26 cellular contexts compared by ENCODE assay signal in genomic region chr6:157398151-157398550, GRCh38. TPM values are rescaled to one million over a fixed set of nuclear protein-coding genes. Genes with fewer than 3 reads are reported as not detected.
DNase-seq lines count a peak whose midpoint lies in the region; ATAC-seq, FAIRE-seq and TF ChIP-seq lines count a peak whose summit lies in the region.
"Had no signal": no experiment of that assay in that cellular context is flagged by ENCODE, and none has a peak within 500 bp of the region (broad histone marks: within the 10 kb centered on the region; RNA-seq: fewer than 3 reads in every experiment).

No MANE protein-coding gene starts in this region.

- intact Hi-C loops in HepG2 (cut with micrococcal nuclease; ENCODE audit: unreplicated experiment) = no loop called here
- intact Hi-C loops in right lobe of liver (cut with DNase I) = no loop called here
- intact Hi-C loops in testis (cut with DNase I; ENCODE audit: low total_unique reads) = no loop called here
- intact Hi-C loops in ovary (cut with DNase I) = no loop called here
- intact Hi-C loops in tibial artery (cut with DNase I; ENCODE audit: low total_unique reads) = no loop called here

- no peak for DNase-seq in HepG2 (ENCODE audit: low spot score)
- no peak for DNase-seq in right lobe of liver
- DNase-seq in WTC11 (ENCODE audit: low spot score) = no peak
- peak; percentile 25 for DNase-seq in iPS-NIHi7 (ENCODE audit: extremely low spot score)
- no peak for DNase-seq in testis
- DNase-seq in ovary = no peak
- DNase-seq in tibial artery = no peak
- DNase-seq: CD4-positive, CD25-positive, alpha-beta regulatory T cell; GDM1; HFFc6; NCI-H1092 treated with DMSO at 0.1 percent for 48 hours; NCI-H1436; NCI-H187; NCI-H2081 treated with DMSO at 0.1 percent for 48 hours; NCI-H2171; NCI-H226; NCI-H510A treated with DMSO at 0.1 percent for 48 hours; SJCRH30; T-cell had no signal

- in situ Hi-C loops in HepG2 (cut with HindIII; ENCODE audit: extremely low pct_ligation_motif_present, low pct_unique_long_range_greater_than_20kb) = no loop called here

- H3K4me3 ChIP-seq in HepG2 (replicated peaks in 1 of 3; ENCODE audit: insufficient read depth in 1 of 3, low read depth in 2 of 3, low read length in 3 of 3) (no peak overlapping the region), right lobe of liver (no peak overlapping the region), testis (no peak overlapping the region), ovary (no peak overlapping the region), tibial artery (no peak overlapping the region)
- H3K4me3 ChIP-seq: BLaER1, SJCRH30 had no signal

- H3K4me2 ChIP-seq in HepG2 (ENCODE audit: low read depth, low read length) = no peak overlapping the region
- H3K4me2 ChIP-seq: BLaER1 had no signal

- no peak for FAIRE-seq in HepG2 (lab: Jason Lieb, UNC)
- FAIRE-seq: A204.1, GM12891, H54 had no signal

- H3K9me3 ChIP-seq in HepG2 (ENCODE audit: low read length) (no peaks in the 10 kb centered on the region), right lobe of liver (no peaks in the 10 kb centered on the region), testis (no peaks in the 10 kb centered on the region), ovary (no peaks in the 10 kb centered on the region), tibial artery (no peaks in the 10 kb centered on the region)
- H3K9me3 ChIP-seq: BLaER1, SJCRH30 had no signal

- H2AFZ ChIP-seq in HepG2 (ENCODE audit: low read length) = no peak overlapping the region

- 0 out of 2 replicates have a peak, but pooled peaks cover 2% of the 10 kb centered on the region for H3K36me3 Mint-ChIP-seq in WTC11
- H3K36me3 Mint-ChIP-seq: CD4-positive, CD25-positive, alpha-beta regulatory T cell; T-cell had no signal

- H3K79me2 ChIP-seq in HepG2 (ENCODE audit: insufficient read depth, low read length) = no peaks in the 10 kb centered on the region

- no peaks in the 10 kb centered on the region for H3K36me3 ChIP-seq in HepG2 (replicated peaks in 1 of 2; ENCODE audit: control insufficient read depth in 1 of 2, insufficient read depth in 2 of 2, low read length in 2 of 2)
- no peaks in the 10 kb centered on the region for H3K36me3 ChIP-seq in right lobe of liver
- no peaks in the 10 kb centered on the region for H3K36me3 ChIP-seq in testis (ENCODE audit: low read depth, missing control alignments)
- H3K36me3 ChIP-seq in ovary = no peaks in the 10 kb centered on the region
- peaks cover 0 to 3% (median 0%) of the 10 kb centered on the region in 3 donors for H3K36me3 ChIP-seq in tibial artery
- H3K36me3 ChIP-seq: BLaER1, SJCRH30 had no signal

- no peak overlapping the region for H3K4me3 Mint-ChIP-seq in WTC11
- H3K4me3 Mint-ChIP-seq: CD4-positive, CD25-positive, alpha-beta regulatory T cell; HFFc6; T-cell had no signal

- H3K4me1 ChIP-seq in HepG2 (ENCODE audit: insufficient read depth, low read length) (no peaks in the 10 kb centered on the region), right lobe of liver (no peaks in the 10 kb centered on the region), testis (peaks cover 23% of the 10 kb centered on the region), ovary (ENCODE audit: insufficient read depth) (no peaks in the 10 kb centered on the region), tibial artery (no peaks in the 10 kb centered on the region)
- H3K4me1 ChIP-seq: SJCRH30 had no signal

- peaks cover 8% of the 10 kb centered on the region; the same call in 1 of the 2 replicates for H3K9me3 Mint-ChIP-seq in WTC11
- H3K9me3 Mint-ChIP-seq: HFFc6, T-cell had no signal

- no peaks in the 10 kb centered on the region for H4K20me1 ChIP-seq in HepG2 (ENCODE audit: insufficient read depth, low read length)
- H4K20me1 ChIP-seq: BLaER1 had no signal

- 75% methylated on average over 2 of the region's 2 CpGs for WGBS in HepG2 (ENCODE audit: low lambda C conversion rate)
- no CpG with 5 or more reads among the region's 2 CpGs for WGBS in right lobe of liver (ENCODE audit: insufficient coverage, low coverage, low lambda C conversion rate, missing lambda C conversion rate)
- 47 to 82% methylated on average over 1 to 2 of the region's 2 CpGs for WGBS in testis, 2 donors
- WGBS in ovary, 3 donors = 50 to 83% (median 72%) methylated on average over 2 of the region's 2 CpGs

- TF ChIP-seq POLR2A in HepG2 (IDR thresholded peaks at IDR 0.05; ENCODE audit: insufficient read depth in 1 of 2, low read depth in 2 of 2, low read length in 2 of 2) (no peak), right lobe of liver (IDR thresholded peaks at IDR 0.05) (no peak), testis (IDR thresholded peaks at IDR 0.05) (no peak), ovary (IDR thresholded peaks at IDR 0.05) (no peak)

- CTCF ChIA-PET in HepG2 (lab: Yijun Ruan, JAX; ENCODE audit: low intra/inter-chr PET ratio, low total read pairs) (no interaction called here), WTC11 (lab: Charles Lee) (interaction anchor here (0.6 to 1.4 kb wide), 3 partner anchors 13 to 83 kb away, joined by 3 to 4 read pairs (median 4); no protein-coding TSS in a partner anchor)

- no peaks in the 10 kb centered on the region for H3K27me3 Mint-ChIP-seq in WTC11 (ENCODE audit: low read depth)

- no peak overlapping the region for H3K27ac Mint-ChIP-seq in WTC11
- H3K27ac Mint-ChIP-seq: CD4-positive, CD25-positive, alpha-beta regulatory T cell; HFFc6; T-cell had no signal

- no peak; the same call in 1 of the 2 replicates for TF ChIP-seq CTCF in HepG2 (CRISPR knock-in tag; IDR thresholded peaks at IDR 0.05)
- no peak for TF ChIP-seq CTCF in right lobe of liver (IDR thresholded peaks at IDR 0.05)
- TF ChIP-seq CTCF in WTC11 (IDR thresholded peaks at IDR 0.05) = no peak
- TF ChIP-seq CTCF in testis (IDR thresholded peaks at IDR 0.05) = no peak
- no peak for TF ChIP-seq CTCF in ovary (IDR thresholded peaks at IDR 0.05)
- no peak for TF ChIP-seq CTCF in tibial artery (IDR thresholded peaks at IDR 0.05)

- H3K4me1 Mint-ChIP-seq in WTC11 = peaks cover 53% of the 10 kb centered on the region
- H3K4me1 Mint-ChIP-seq: CD4-positive, CD25-positive, alpha-beta regulatory T cell had no signal

- POLR2A ChIA-PET in HepG2 (lab: Yijun Ruan, JAX) (no interaction called here), WTC11 (lab: Charles Lee) (no interaction called here)

- no peak for TF ChIP-seq EP300 in HepG2 (IDR thresholded peaks at IDR 0.05; ENCODE audit: low read depth in 2 of 2, low read length in 2 of 2)
- TF ChIP-seq EP300 in HepG2 (CRISPR knock-in tag; IDR thresholded peaks at IDR 0.05; ENCODE audit: borderline replicate concordance) = no peak
- TF ChIP-seq EP300 in ovary (IDR thresholded peaks at IDR 0.05) = no peak

- H3K27ac ChIP-seq in HepG2 (ENCODE audit: extremely low read length, insufficient read depth, low read length) = no peak overlapping the region
- no peak overlapping the region for H3K27ac ChIP-seq in right lobe of liver
- peak overlapping the region; percentile 39 to 61 for H3K27ac ChIP-seq in testis
- H3K27ac ChIP-seq in ovary = no peak overlapping the region
- H3K27ac ChIP-seq in tibial artery = no peak overlapping the region
- H3K27ac ChIP-seq: BLaER1, HL-60, SJCRH30 had no signal

- ATAC-seq in HepG2 (peak; percentile 42; the same call in 1 of the 3 replicates), right lobe of liver (no peak), WTC11 (peak; percentile 67), HG03045 (IDR thresholded peaks at IDR 0.05; ENCODE audit: unreplicated experiment) (no peak)
- ATAC-seq: Right ventricle myocardium inferior, T-cell had no signal

- H3K9ac ChIP-seq in HepG2 (ENCODE audit: insufficient read depth, low read depth, low read length) = no peak overlapping the region
- H3K9ac ChIP-seq: BLaER1 had no signal

- no TSS peak for BruUV-seq in HepG2 (replicated peaks; lab: Mats Ljungman, UMichigan)

- H3K27me3 ChIP-seq in HepG2 (ENCODE audit: control insufficient read depth in 1 of 2, insufficient read depth in 2 of 2, low read length in 2 of 2) (no peaks in the 10 kb centered on the region), right lobe of liver (no peaks in the 10 kb centered on the region), testis (no peaks in the 10 kb centered on the region), ovary (no peaks in the 10 kb centered on the region), tibial artery (no peaks in the 10 kb centered on the region)
- H3K27me3 ChIP-seq: BLaER1, SJCRH30 had no signal

- no peak for TF ChIP-seq RAD21 in HepG2 (CRISPR knock-in tag; IDR thresholded peaks at IDR 0.05)

TF ChIP-seq in HepG2, 621 proteins besides CTCF, POLR2A, EP300 and RAD21 (continues in another document):
- no peak for TF ChIP-seq ARID2 (CRISPR knock-in tag; IDR thresholded peaks at IDR 0.05; ENCODE audit: borderline replicate concordance)

RNA-seq across cellular contexts. Expression of gene ZDHHC14, which starts 17.2 kb away (rescaled TPM):
- 2.4 and 3.7 TPM in 2 replicates for total RNA-seq in HepG2 (2016; rRNA removed; fragmentation: Illumina TruSeq; extraction: Trizol)
- total RNA-seq in HepG2 (2016; cell fraction: cytosol; rRNA removed; fragmentation: Illumina TruSeq; extraction: Trizol; ENCODE audit: low read depth) = 0.71 and 1.2 TPM in 2 replicates
- total RNA-seq in HepG2 (2016; cell fraction: insoluble cytoplasmic fraction; rRNA removed; fragmentation: Illumina TruSeq; extraction: Trizol) = 2.5 and 4.2 TPM in 2 replicates
- total RNA-seq in HepG2 (2016; cell fraction: membrane; rRNA removed; fragmentation: Illumina TruSeq; extraction: Trizol) = 2.2 and 2.8 TPM in 2 replicates
- total RNA-seq in HepG2 (2016; cell fraction: nucleus; rRNA removed; fragmentation: Illumina TruSeq; extraction: Trizol) = 2.8 and 5.7 TPM in 2 replicates
- polyA plus RNA-seq in HepG2 (2011; rRNA removed) = 9.5 and 9.8 TPM in 2 replicates
- 8.8 and 10.7 TPM in 2 replicates for polyA plus RNA-seq in HepG2 (2011; cell fraction: cytosol; rRNA removed)
- 13.1 TPM in 2 replicates for polyA plus RNA-seq in HepG2 (2011; cell fraction: nucleus; rRNA removed)
- 8.9 and 17.1 TPM in 2 replicates for polyA plus RNA-seq in HepG2 (2012)
- 1.00 and 1.1 TPM in 2 replicates for polyA plus RNA-seq in HepG2 (2016; cell fraction: cytosol; fragmentation: Illumina TruSeq; extraction: Trizol; ENCODE audit: low read depth)
- 4.4 and 5.2 TPM in 2 replicates for polyA plus RNA-seq in HepG2 (2016; cell fraction: insoluble cytoplasmic fraction; fragmentation: Illumina TruSeq; extraction: Trizol; ENCODE audit: low read depth)
- 2.5 and 3.0 TPM in 2 replicates for polyA plus RNA-seq in HepG2 (2016; cell fraction: membrane; fragmentation: Illumina TruSeq; extraction: Trizol; ENCODE audit: low read depth)
- 9.7 and 10.1 TPM in 2 replicates for polyA plus RNA-seq in HepG2 (2016; cell fraction: nucleus; fragmentation: Illumina TruSeq; extraction: Trizol; ENCODE audit: insufficient read depth, low read depth)
- 4.3 and 12.2 TPM in 2 replicates for polyA minus RNA-seq in HepG2 (2011; rRNA and poly(A)+ RNA removed; ENCODE audit: low replicate concordance)
- 6.2 and 7.4 TPM in 2 replicates for polyA minus RNA-seq in HepG2 (2011; cell fraction: cytosol; rRNA and poly(A)+ RNA removed)
- polyA minus RNA-seq in HepG2 (2011; cell fraction: nucleus; rRNA and poly(A)+ RNA removed) = 13.1 and 17.1 TPM in 2 replicates
- total RNA-seq in right lobe of liver = 10 to 100 TPM in 4 of 6 experiments, 1 to 10 TPM in 2; 7.3 to 13.0 (median 10.3) TPM
- 6.6 to 11.6 TPM (median 10.7 TPM) in 3 replicates for total RNA-seq in WTC11 (2021)
- 10 to 100 TPM; 67.9 to 74.9 TPM for total RNA-seq in testis
- 28.5 TPM for polyA plus RNA-seq in testis (ENCODE audit: insufficient read depth, low read depth, low replicate concordance)
- total RNA-seq in ovary = 1 to 10 TPM; 4.9 to 9.2 (median 5.9) TPM
- polyA plus RNA-seq in ovary = 10 to 100 TPM in 1 of 2 donors, 1 to 10 TPM in 1; 5.9 to 16.4 TPM

Comparison
In these comparisons a context has a peak if more than half of its experiments do, and no peak if none do; other contexts are left out.
1. ATAC-seq: peak in HepG2 (single experiment) and WTC11 (single experiment); none in right lobe of liver (0 of 4) and HG03045 (single experiment).
2. H3K27ac ChIP-seq: peak in testis (2 of 2); none in HepG2 (single experiment), right lobe of liver (0 of 3), ovary (0 of 2) and tibial artery (0 of 2).